In the genomic region with DNA sequence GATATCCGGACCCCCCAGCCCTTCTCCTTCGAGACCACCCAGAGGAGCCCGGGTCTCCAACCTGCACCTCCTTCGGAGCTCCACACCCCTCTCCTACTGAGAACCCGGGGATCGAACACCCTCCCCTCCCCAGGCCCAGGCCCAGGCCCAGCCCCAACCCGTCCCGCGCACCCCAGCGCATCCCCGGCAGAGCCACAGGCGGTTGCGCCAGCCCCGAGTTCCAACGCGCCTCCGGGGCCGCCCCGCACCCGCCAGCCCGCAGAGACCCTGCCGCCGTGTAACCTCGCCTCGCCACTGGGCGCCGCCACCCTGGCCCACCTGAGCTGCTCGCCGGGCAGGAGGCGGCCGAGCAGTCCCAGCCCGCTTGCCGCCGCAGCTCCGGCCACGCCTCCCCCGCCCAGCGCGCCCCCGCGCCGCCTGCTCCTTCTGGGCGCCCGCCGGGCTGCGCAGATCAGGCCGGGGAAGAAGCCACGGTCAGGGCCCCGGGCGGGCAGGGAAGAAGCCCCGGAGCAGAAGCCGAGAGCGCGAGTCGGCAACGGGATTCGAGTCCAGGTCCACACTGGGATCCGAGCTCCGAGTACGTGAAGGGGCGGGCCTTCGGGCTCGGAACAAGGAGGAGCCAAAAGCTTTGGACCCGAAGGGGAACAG, we compare ENCODE assay signal across 8 cellular contexts. TPM values are rescaled to one million over a fixed set of nuclear protein-coding genes. Genes with fewer than 3 reads are reported as not detected.
A peak's percentile ranks its signal among the peaks of the same experiment; 100 is the strongest.
DNase-seq lines count a peak whose midpoint lies in the region; ATAC-seq and TF ChIP-seq lines count a peak whose summit lies in the region.

A gene with protein sequence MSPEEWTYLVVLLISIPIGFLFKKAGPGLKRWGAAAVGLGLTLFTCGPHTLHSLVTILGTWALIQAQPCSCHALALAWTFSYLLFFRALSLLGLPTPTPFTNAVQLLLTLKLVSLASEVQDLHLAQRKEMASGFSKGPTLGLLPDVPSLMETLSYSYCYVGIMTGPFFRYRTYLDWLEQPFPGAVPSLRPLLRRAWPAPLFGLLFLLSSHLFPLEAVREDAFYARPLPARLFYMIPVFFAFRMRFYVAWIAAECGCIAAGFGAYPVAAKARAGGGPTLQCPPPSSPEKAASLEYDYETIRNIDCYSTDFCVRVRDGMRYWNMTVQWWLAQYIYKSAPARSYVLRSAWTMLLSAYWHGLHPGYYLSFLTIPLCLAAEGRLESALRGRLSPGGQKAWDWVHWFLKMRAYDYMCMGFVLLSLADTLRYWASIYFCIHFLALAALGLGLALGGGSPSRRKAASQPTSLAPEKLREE (minus strand): TSS at position 561 of the 648 bp plus-strand sequence. CDS start 1,072 bp downstream, outside the sequence.

- H3K4me2 ChIP-seq in OCI-LY3 (ENCODE audit: low read length), result peak within 1 kb of the TSS; percentile 99

- intact Hi-C loops in mucosa of descending colon (cut with DNase I, micrococcal nuclease), result no loop called here
- intact Hi-C loops in aorta (cut with DNase I), result no loop called here

- no peaks in the 10 kb centered on the region for H3K27me3 Mint-ChIP-seq in activated CD8-positive, alpha-beta memory T cell treated with anti-CD3 and anti-CD28 coated beads, Interleukin-2, amount 10 ng/mL, durations not matched to agents 7 days and 5 days

- H4K20me1 ChIP-seq in OCI-LY3 (ENCODE audit: insufficient read depth, low read length), result no peaks in the 10 kb centered on the region

- peaks cover 17% of the 10 kb centered on the region for H3K36me3 ChIP-seq in OCI-LY3 (replicated peaks; ENCODE audit: low read depth, low read length)
- H3K36me3 ChIP-seq in mucosa of descending colon (ENCODE audit: low read depth), result peaks cover 23% of the 10 kb centered on the region
- H3K36me3 ChIP-seq in aorta (ENCODE audit: control insufficient read depth in 1 of 2, insufficient read depth in 2 of 2, low read length in 1 of 2), result no peaks in the 10 kb centered on the region

- no peaks in the 10 kb centered on the region for H3K9me3 Mint-ChIP-seq in activated CD8-positive, alpha-beta memory T cell treated with anti-CD3 and anti-CD28 coated beads, Interleukin-2, amount 10 ng/mL, durations not matched to agents 7 days and 5 days (ENCODE audit: low read depth)

- H3K4me3 Mint-ChIP-seq in activated CD8-positive, alpha-beta memory T cell treated with anti-CD3 and anti-CD28 coated beads, Interleukin-2, amount 10 ng/mL, durations not matched to agents 7 days and 5 days, result peak within 1 kb of the TSS; percentile 80

- peak within 1 kb of the TSS; percentile 76 for H2AFZ ChIP-seq in OCI-LY3 (ENCODE audit: low read depth, low read length)

- peaks cover 16% of the 10 kb centered on the region for H3K4me1 ChIP-seq in OCI-LY3 (ENCODE audit: low read length)
- peaks cover 29% of the 10 kb centered on the region for H3K4me1 ChIP-seq in mucosa of descending colon (ENCODE audit: low read depth)
- H3K4me1 ChIP-seq in aorta (ENCODE audit: control insufficient read depth in 1 of 2, insufficient read depth in 2 of 2, low read length in 2 of 2), result no peaks in the 10 kb centered on the region

- peaks cover 25% of the 10 kb centered on the region for H3K79me2 ChIP-seq in OCI-LY3 (ENCODE audit: low read length)

- H3K27me3 ChIP-seq in OCI-LY3 (ENCODE audit: low read depth, low read length) (no peaks in the 10 kb centered on the region), aorta (ENCODE audit: control insufficient read depth in 1 of 2, insufficient read depth in 2 of 2, low read length in 1 of 2) (no peaks in the 10 kb centered on the region)

- H3K27ac Mint-ChIP-seq in activated CD8-positive, alpha-beta memory T cell treated with anti-CD3 and anti-CD28 coated beads, Interleukin-2, amount 10 ng/mL, durations not matched to agents 7 days and 5 days, result peak within 1 kb of the TSS; percentile 95

- 1% methylated on average over 35 to 64 of the region's 64 CpGs for WGBS in aorta, 2 donors

- H3K27ac ChIP-seq in OCI-LY3 (ENCODE audit: low read length) (peak within 1 kb of the TSS; percentile 89), aorta (ENCODE audit: low read depth in 1 of 2, low read length in 2 of 2) (peak within 1 kb of the TSS; percentile 47 to 94)

- CTCF ChIA-PET in activated CD8-positive, alpha-beta memory T cell treated with anti-CD3 and anti-CD28 coated beads, Interleukin-2, amount 10 ng/mL, durations not matched to agents 7 days and 5 days (lab: Charles Lee), result interaction anchor here (0.6 to 5.1 kb wide), 16 partner anchors 8 to 518 kb away, joined by 3 to 33 read pairs (median 4); a partner anchor contains a TSS

- peak within 1 kb of the TSS; percentile 93 for H3K9ac ChIP-seq in OCI-LY3 (ENCODE audit: low read length)

- H3K9me3 ChIP-seq in OCI-LY3 (ENCODE audit: insufficient read depth, low read length) (no peaks in the 10 kb centered on the region), mucosa of descending colon (no peaks in the 10 kb centered on the region), aorta (ENCODE audit: control insufficient read depth, low read length) (no peaks in the 10 kb centered on the region)

- ATAC-seq in activated CD8-positive, alpha-beta memory T cell treated with anti-CD3 and anti-CD28 coated beads, Interleukin-2, amount 10 ng/mL, durations not matched to agents 7 days and 5 days, result peak; percentile 8
- ATAC-seq in HG02642 (IDR thresholded peaks at IDR 0.05; ENCODE audit: poor library complexity, unreplicated experiment) (peak; percentile 16), mucosa of descending colon (peak; percentile 7), aorta (ENCODE audit: low FRiP score) (peak; percentile 4)

- H3K36me3 Mint-ChIP-seq in activated CD8-positive, alpha-beta memory T cell treated with anti-CD3 and anti-CD28 coated beads, Interleukin-2, amount 10 ng/mL, durations not matched to agents 7 days and 5 days, result peaks cover 17% of the 10 kb centered on the region

- DNase-seq in activated CD8-positive, alpha-beta memory T cell treated with anti-CD3 and anti-CD28 coated beads, Interleukin-2, amount 10 ng/mL, durations not matched to agents 7 days and 5 days, result no peak
- DNase-seq in activated CD8-positive, alpha-beta memory T cell treated with anti-CD3 and anti-CD28 coated beads for 24 hours, result no peak
- DNase-seq in dermis blood vessel endothelial cell (no peak), mucosa of descending colon (no peak), aorta (no peak), DMS 273 treated with DMSO at 0.1 percent for 48 hours (lab: John Stamatoyannopoulos, UW) (no peak)

- peaks cover 38% of the 10 kb centered on the region for H3K4me1 Mint-ChIP-seq in activated CD8-positive, alpha-beta memory T cell treated with anti-CD3 and anti-CD28 coated beads, Interleukin-2, amount 10 ng/mL, durations not matched to agents 7 days and 5 days

- H3K4me3 ChIP-seq in OCI-LY3 (ENCODE audit: low read length) (peak within 1 kb of the TSS; percentile 83), mucosa of descending colon (peak within 1 kb of the TSS; percentile 45), aorta (ENCODE audit: low read length in 2 of 2) (peak within 1 kb of the TSS; percentile 43 to 81)

- TF ChIP-seq CTCF in OCI-LY3 (IDR thresholded peaks at IDR 0.05; ENCODE audit: low read depth, low read length) (peak; percentile 49), mucosa of descending colon (IDR thresholded peaks at IDR 0.05) (no peak)

RNA-seq across cellular contexts. Expression of the gene that starts here (rescaled TPM):
- 10 to 100 TPM; 54.7 to 76.3 TPM for total RNA-seq in activated CD8-positive, alpha-beta memory T cell treated with anti-CD3 and anti-CD28 coated beads, Interleukin-2, amount 10 ng/mL, durations not matched to agents 7 days and 5 days
- 33.5 and 50.1 TPM in 2 replicates for total RNA-seq in dermis blood vessel endothelial cell
- total RNA-seq in mucosa of descending colon, result 100 to 1,000 TPM in 2 of 3 donors, 10 to 100 TPM in 1; 79.9 to 176 (median 113) TPM
- total RNA-seq in aorta, result 10 to 100 TPM; 31.3 to 40.7 TPM
- polyA plus RNA-seq in aorta, result 10 to 100 TPM; 11.9 to 22.0 TPM
